Comparison of ENCODE assay signal across 28 cellular contexts in genomic region chr12:78799679-78800078, GRCh38.
A peak's percentile ranks its signal among the peaks of the same experiment; 100 is the strongest.
DNase-seq lines count a peak whose midpoint lies in the region; TF ChIP-seq lines count a peak whose summit lies in the region.
"Had no signal": no experiment of that assay in that cellular context is flagged by ENCODE, and none has a peak within 500 bp of the region (broad histone marks: within the 10 kb centered on the region; RNA-seq: fewer than 3 reads in every experiment).

No MANE protein-coding gene starts in this region.

- no peak for TF ChIP-seq POLR2A in erythroblast (IDR thresholded peaks at IDR 0.05; ENCODE audit: low read length)

- no peaks in the 10 kb centered on the region for H3K36me3 Mint-ChIP-seq in type B pancreatic cell
- H3K36me3 Mint-ChIP-seq in chondrocyte (ENCODE audit: low read depth), result no peaks in the 10 kb centered on the region
- H3K36me3 Mint-ChIP-seq: activated naive CD4-positive, alpha-beta T cell treated with anti-CD3 and anti-CD28 coated beads, Interleukin-2, amount 50 U/mL, for 24 hours; naive B cell had no signal

- TF ChIP-seq CTCF in type B pancreatic cell (conservative IDR thresholded peaks at IDR 0.05), result no peak
- no peak for TF ChIP-seq CTCF in chondrocyte (IDR thresholded peaks at IDR 0.05)

- H3K9me3 Mint-ChIP-seq in type B pancreatic cell (peaks cover 6% of the 10 kb centered on the region), chondrocyte (ENCODE audit: low read depth) (peaks cover 10% of the 10 kb centered on the region)
- H3K9me3 Mint-ChIP-seq: activated naive CD4-positive, alpha-beta T cell treated with anti-CD3 and anti-CD28 coated beads, Interleukin-2, amount 50 U/mL, for 24 hours had no signal

- H3K27ac Mint-ChIP-seq in type B pancreatic cell, result peak overlapping the region; percentile 13
- H3K27ac Mint-ChIP-seq in chondrocyte (ENCODE audit: unreplicated experiment), result no peak overlapping the region
- H3K27ac Mint-ChIP-seq: activated naive CD4-positive, alpha-beta T cell treated with anti-CD3 and anti-CD28 coated beads, Interleukin-2, amount 50 U/mL, for 24 hours; activated T-helper 2 cell treated with anti-CD3 and anti-CD28 coated beads, Interferon-gamma antibody, Interleukin-2, Interleukin-4, amounts not matched to agents 10 μg/mL and 5 μg/mL and 100 μg/mL, durations not matched to agents 14 hours and 24 hours and 36 hours; naive B cell had no signal

- H3K4me1 Mint-ChIP-seq in type B pancreatic cell (ENCODE audit: unreplicated experiment) (no peaks in the 10 kb centered on the region), chondrocyte (ENCODE audit: low read depth) (no peaks in the 10 kb centered on the region)
- H3K4me1 Mint-ChIP-seq: activated naive CD4-positive, alpha-beta T cell treated with anti-CD3 and anti-CD28 coated beads, Interleukin-2, amount 50 U/mL, for 24 hours; naive B cell had no signal

- no peaks in the 10 kb centered on the region for H3K27me3 Mint-ChIP-seq in type B pancreatic cell
- H3K27me3 Mint-ChIP-seq in chondrocyte (ENCODE audit: low read depth), result peaks cover 3% of the 10 kb centered on the region
- H3K27me3 Mint-ChIP-seq: activated naive CD4-positive, alpha-beta T cell treated with anti-CD3 and anti-CD28 coated beads, Interleukin-2, amount 50 U/mL, for 24 hours; naive B cell had no signal

- H3K4me3 Mint-ChIP-seq in type B pancreatic cell, result no peak overlapping the region
- no peak overlapping the region for H3K4me3 Mint-ChIP-seq in chondrocyte (ENCODE audit: unreplicated experiment)
- H3K4me3 Mint-ChIP-seq: activated naive CD4-positive, alpha-beta T cell treated with anti-CD3 and anti-CD28 coated beads, Interleukin-2, amount 50 U/mL, for 24 hours; naive B cell had no signal

- DNase-seq in SHP77 treated with DMSO at 0.1 percent for 48 hours (lab: John Stamatoyannopoulos, UW) (peak; percentile 7), SHP77 (lab: John Stamatoyannopoulos, UW) (no peak), NCI-H69 (lab: John Stamatoyannopoulos, UW) (peak; percentile 92), iPS-NIHi7 (ENCODE audit: extremely low spot score) (peak; percentile 12), type B pancreatic cell (ENCODE audit: extremely low spot score, unreplicated experiment) (no peak), HuH-7.5 (ENCODE audit: low spot score) (no peak), chondrocyte (ENCODE audit: low spot score) (no peak), erythroblast (lab: John Stamatoyannopoulos, UW) (no peak)
- DNase-seq: activated CD4-positive, alpha-beta T cell treated with anti-CD3 and anti-CD28 coated beads for 48 hours; activated CD8-positive, alpha-beta memory T cell treated with anti-CD3 and anti-CD28 coated beads for 24 hours; activated T-cell treated with anti-CD3 and anti-CD28 coated beads for 4 hours; amniotic stem cell; brain microvascular endothelial cell; cerebellar nuclear complex; esophagus squamous epithelium; foreskin melanocyte; heart right ventricle; kidney glomerular epithelial cell; midbrain; MV-4-11; naive B cell; NCI-H187 treated with DMSO at 0.1 percent for 48 hours; NCI-H446; Right ventricle myocardium superior; stimulated activated naive CD4-positive, alpha-beta T cell; upper lobe of right lung had no signal

Comparison
In these comparisons a context has a peak if more than half of its experiments do, and no peak if none do; other contexts are left out.
1. DNase-seq: peak in SHP77 treated with DMSO at 0.1 percent for 48 hours (single experiment), NCI-H69 (single experiment) and iPS-NIHi7 (single experiment); none in SHP77 (0 of 2), type B pancreatic cell (single experiment), HuH-7.5 (single experiment), chondrocyte (single experiment) and erythroblast (0 of 2).